ENCODE assay signal across 8 cellular contexts in the genomic region with DNA sequence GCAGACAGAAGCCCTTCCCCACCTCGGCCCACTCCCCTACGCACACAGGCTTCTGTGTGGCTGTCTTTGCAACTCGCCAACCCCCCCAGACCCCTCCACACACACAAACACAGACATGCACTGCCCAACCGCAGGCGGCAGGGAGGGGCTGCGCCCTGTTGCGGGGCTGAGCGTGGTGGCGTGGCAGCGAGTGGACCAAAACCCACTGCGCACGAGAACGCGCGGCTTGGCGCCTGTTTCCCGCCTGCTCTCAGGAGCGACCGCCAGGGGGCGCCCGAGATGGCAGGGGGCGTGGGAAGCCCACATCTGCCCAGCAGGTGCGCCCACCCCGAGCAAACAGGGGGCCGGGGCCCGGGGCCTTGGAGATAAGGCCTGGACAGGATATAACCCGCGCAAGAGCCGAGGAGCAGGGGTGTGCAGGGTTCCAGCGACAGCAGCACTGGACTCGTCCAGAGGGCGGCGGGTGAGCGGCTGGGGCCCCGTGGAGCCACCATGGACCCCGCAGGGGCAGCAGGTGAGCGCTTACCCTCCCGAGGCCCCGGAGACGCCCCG.
DNase-seq lines count a peak whose midpoint lies in the region; ATAC-seq and TF ChIP-seq lines count a peak whose summit lies in the region.

A gene with protein sequence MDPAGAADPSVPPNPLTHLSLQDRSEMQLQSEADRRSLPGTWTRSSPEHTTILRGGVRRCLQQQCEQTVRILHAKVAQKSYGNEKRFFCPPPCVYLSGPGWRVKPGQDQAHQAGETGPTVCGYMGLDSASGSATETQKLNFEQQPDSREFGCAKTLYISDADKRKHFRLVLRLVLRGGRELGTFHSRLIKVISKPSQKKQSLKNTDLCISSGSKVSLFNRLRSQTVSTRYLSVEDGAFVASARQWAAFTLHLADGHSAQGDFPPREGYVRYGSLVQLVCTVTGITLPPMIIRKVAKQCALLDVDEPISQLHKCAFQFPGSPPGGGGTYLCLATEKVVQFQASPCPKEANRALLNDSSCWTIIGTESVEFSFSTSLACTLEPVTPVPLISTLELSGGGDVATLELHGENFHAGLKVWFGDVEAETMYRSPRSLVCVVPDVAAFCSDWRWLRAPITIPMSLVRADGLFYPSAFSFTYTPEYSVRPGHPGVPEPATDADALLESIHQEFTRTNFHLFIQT (plus strand): TSS at position 410 of the 552 bp plus-strand sequence. CDS start 83 bp downstream, at position 493.

- ATAC-seq in stimulated activated effector memory CD8-positive, alpha-beta T cell treated with anti-CD3 and anti-CD28 coated beads, Interleukin-12 subunit alpha, Interleukin-12 subunit beta, amount 100 ng/mL, for 72 hours = no peak

- H3K27ac Mint-ChIP-seq in stimulated activated effector memory CD8-positive, alpha-beta T cell treated with anti-CD3 and anti-CD28 coated beads, Interleukin-12 subunit alpha, Interleukin-12 subunit beta, amount 100 ng/mL, for 72 hours = no peak within 1 kb of the TSS

- no peaks in the 10 kb centered on the region for H3K9me3 Mint-ChIP-seq in stimulated activated effector memory CD8-positive, alpha-beta T cell treated with anti-CD3 and anti-CD28 coated beads, Interleukin-12 subunit alpha, Interleukin-12 subunit beta, amount 100 ng/mL, for 72 hours

- peak; percentile 89 for TF ChIP-seq CTCF in LNCAP (IDR thresholded peaks at IDR 0.05)

- DNase-seq in AG20443 (ENCODE audit: low spot score) = peak; percentile 65
- DNase-seq in activated T-helper 9 cell treated with anti-CD3 and anti-CD28 coated beads, Interleukin-2, amount 50 U/mL, for 16 hours (ENCODE audit: low read depth) = peak; percentile 32
- DNase-seq in iPS-NIHi11 (ENCODE audit: low spot score) = peak; percentile 73
- DNase-seq in stimulated activated effector memory CD8-positive, alpha-beta T cell treated with anti-CD3 and anti-CD28 coated beads, Interleukin-12 subunit alpha, Interleukin-12 subunit beta, amount 100 ng/mL, for 72 hours (ENCODE audit: low spot score in 2 of 2) = peak; percentile 56 to 76
- no peak for DNase-seq in NCI-H748 treated with DMSO at 0.1 percent for 48 hours (lab: John Stamatoyannopoulos, UW)
- no peak for DNase-seq in globus pallidus (ENCODE audit: low spot score)
- no peak for DNase-seq in DMS79 treated with DMSO at 0.1 percent for 48 hours (lab: John Stamatoyannopoulos, UW)

- no peaks in the 10 kb centered on the region for H3K36me3 Mint-ChIP-seq in stimulated activated effector memory CD8-positive, alpha-beta T cell treated with anti-CD3 and anti-CD28 coated beads, Interleukin-12 subunit alpha, Interleukin-12 subunit beta, amount 100 ng/mL, for 72 hours

- no peak within 1 kb of the TSS for H3K4me3 Mint-ChIP-seq in stimulated activated effector memory CD8-positive, alpha-beta T cell treated with anti-CD3 and anti-CD28 coated beads, Interleukin-12 subunit alpha, Interleukin-12 subunit beta, amount 100 ng/mL, for 72 hours

- peaks cover 27% of the 10 kb centered on the region for H3K4me1 Mint-ChIP-seq in stimulated activated effector memory CD8-positive, alpha-beta T cell treated with anti-CD3 and anti-CD28 coated beads, Interleukin-12 subunit alpha, Interleukin-12 subunit beta, amount 100 ng/mL, for 72 hours

Comparison
In these comparisons a context has a peak if more than half of its experiments do, and no peak if none do; other contexts are left out.
1. DNase-seq: peak in AG20443 (single experiment), activated T-helper 9 cell treated with anti-CD3 and anti-CD28 coated beads, Interleukin-2, amount 50 U/mL, for 16 hours (single experiment), iPS-NIHi11 (single experiment) and stimulated activated effector memory CD8-positive, alpha-beta T cell treated with anti-CD3 and anti-CD28 coated beads, Interleukin-12 subunit alpha, Interleukin-12 subunit beta, amount 100 ng/mL, for 72 hours (2 of 2); none in NCI-H748 treated with DMSO at 0.1 percent for 48 hours (single experiment), globus pallidus (single experiment) and DMS79 treated with DMSO at 0.1 percent for 48 hours (single experiment).